20 cellular contexts compared by ENCODE assay signal in genomic region chr17:75238020-75238580, GRCh38. TPM values are rescaled to one million over a fixed set of nuclear protein-coding genes. Genes with fewer than 3 reads are reported as not detected.
DNase-seq lines count a peak whose midpoint lies in the region; ATAC-seq, FAIRE-seq and TF ChIP-seq lines count a peak whose summit lies in the region.
"Had no signal": no experiment of that assay in that cellular context is flagged by ENCODE, and none has a peak within 500 bp of the region (broad histone marks: within the 10 kb centered on the region; RNA-seq: fewer than 3 reads in every experiment).

No MANE protein-coding gene starts in this region.

- TF ChIP-seq POLR2A in HepG2 (IDR thresholded peaks at IDR 0.05; ENCODE audit: insufficient read depth in 1 of 2, low read depth in 2 of 2, low read length in 2 of 2): no peak

- POLR2A ChIA-PET in activated CD8-positive, alpha-beta T cell treated with anti-CD3 and anti-CD28 coated beads for 36 hours (lab: Charles Lee): interaction anchor here (0.7 to 6.9 kb wide), 5 partner anchors 23 to 168 kb away, joined by 3 to 50 read pairs (median 4); partner anchors contain the start of genes GGA3, MIF4GD and MRPS7
- POLR2A ChIA-PET in HepG2 (lab: Yijun Ruan, JAX): no interaction called here

- no peak overlapping the region for H3K27ac ChIP-seq in HepG2 (ENCODE audit: extremely low read length, insufficient read depth, low read length)
- H3K27ac ChIP-seq: breast epithelium, hepatocyte, transverse colon had no signal

- H3K27me3 ChIP-seq in HepG2 (ENCODE audit: control insufficient read depth in 1 of 2, insufficient read depth in 2 of 2, low read length in 2 of 2): no peaks in the 10 kb centered on the region
- H3K27me3 ChIP-seq: breast epithelium, gastroesophageal sphincter, hepatocyte, MG63, transverse colon had no signal

- peaks cover 97% of the 10 kb centered on the region for H3K36me3 Mint-ChIP-seq in activated T-cell treated with anti-CD3 and anti-CD28 coated beads, Interleukin-2, amount 50 U/mL, for 24 hours (ENCODE audit: low read depth)
- H3K36me3 Mint-ChIP-seq in activated T-cell treated with anti-CD3 and anti-CD28 coated beads, Interleukin-2, amount 50 U/mL, for 4 hours (ENCODE audit: insufficient read depth): peaks cover 41% of the 10 kb centered on the region
- H3K36me3 Mint-ChIP-seq in Calu3 (ENCODE audit: insufficient read depth, unreplicated experiment): peaks cover 74% of the 10 kb centered on the region
- peaks cover 48% of the 10 kb centered on the region for H3K36me3 Mint-ChIP-seq in activated CD8-positive, alpha-beta T cell treated with anti-CD3 and anti-CD28 coated beads for 36 hours (ENCODE audit: low read depth)

- CTCF ChIA-PET in Calu3 (lab: Charles Lee) (interaction anchor here (1.1 to 2.9 kb wide), 2 partner anchors 12 to 124 kb away, joined by 4 to 9 read pairs; no protein-coding TSS in a partner anchor), HepG2 (lab: Yijun Ruan, JAX; ENCODE audit: low intra/inter-chr PET ratio, low total read pairs) (interaction anchor here (0.7 to 1.5 kb wide), 3 partner anchors 124 to 181 kb away, joined by 3 to 22 read pairs (median 6); no protein-coding TSS in a partner anchor)
- CTCF ChIA-PET in activated CD8-positive, alpha-beta T cell treated with anti-CD3 and anti-CD28 coated beads for 36 hours (lab: Charles Lee): interaction anchor here (0.6 to 6.5 kb wide), 12 partner anchors 9 to 174 kb away, joined by 3 to 75 read pairs (median 12); partner anchors contain the start of genes GGA3 and MRPS7

- intact Hi-C loops in Calu3 (cut with micrococcal nuclease; ENCODE audit: unreplicated experiment): no loop called here
- intact Hi-C loops in activated CD8-positive, alpha-beta T cell treated with anti-CD3 and anti-CD28 coated beads for 36 hours (cut with micrococcal nuclease): no loop called here
- intact Hi-C loops in HepG2 (cut with micrococcal nuclease; ENCODE audit: unreplicated experiment): loop anchor here (5.0 kb wide), 1 partner anchor 126 kb away; no protein-coding TSS in a partner anchor

- TF ChIP-seq RAD21 in HepG2 (CRISPR knock-in tag; IDR thresholded peaks at IDR 0.05): no peak

- DNase-seq in activated T-cell treated with anti-CD3 and anti-CD28 coated beads, Interleukin-2, amount 50 U/mL, for 24 hours: no peak
- DNase-seq in activated T-cell treated with anti-CD3 and anti-CD28 coated beads, Interleukin-2, amount 50 U/mL, for 4 hours: no peak
- DNase-seq in Calu3 (no peak), HepG2 (ENCODE audit: low spot score) (no peak), cortex of kidney (lab: John Stamatoyannopoulos, UW) (no peak)
- no peak for DNase-seq in activated CD8-positive, alpha-beta T cell treated with anti-CD3 and anti-CD28 coated beads for 36 hours
- no peak for DNase-seq in central memory CD4-positive, alpha-beta T cell
- DNase-seq: DMS79, KG1, NCI-H2081 treated with DMSO at 0.1 percent for 48 hours had no signal

- no peak for TF ChIP-seq EP300 in HepG2 (IDR thresholded peaks at IDR 0.05; ENCODE audit: low read depth in 2 of 2, low read length in 2 of 2)
- no peak for TF ChIP-seq EP300 in HepG2 (CRISPR knock-in tag; IDR thresholded peaks at IDR 0.05; ENCODE audit: borderline replicate concordance)

- 92% methylated on average over 10 of the region's 11 CpGs for WGBS in HepG2 (ENCODE audit: low lambda C conversion rate)

- in situ Hi-C loops in HepG2 (cut with HindIII; ENCODE audit: extremely low pct_ligation_motif_present, low pct_unique_long_range_greater_than_20kb): no loop called here

- H3K4me1 ChIP-seq in HepG2 (ENCODE audit: insufficient read depth, low read length): no peaks in the 10 kb centered on the region
- H3K4me1 ChIP-seq: breast epithelium, HAP-1, transverse colon had no signal

- peaks cover 37% of the 10 kb centered on the region for H3K4me1 Mint-ChIP-seq in activated T-cell treated with anti-CD3 and anti-CD28 coated beads, Interleukin-2, amount 50 U/mL, for 24 hours (ENCODE audit: low read depth)
- H3K4me1 Mint-ChIP-seq in activated T-cell treated with anti-CD3 and anti-CD28 coated beads, Interleukin-2, amount 50 U/mL, for 4 hours (ENCODE audit: low read depth): peaks cover 31% of the 10 kb centered on the region
- H3K4me1 Mint-ChIP-seq in Calu3 (ENCODE audit: low read depth, unreplicated experiment): peaks cover 8% of the 10 kb centered on the region
- peaks cover 30% of the 10 kb centered on the region for H3K4me1 Mint-ChIP-seq in activated CD8-positive, alpha-beta T cell treated with anti-CD3 and anti-CD28 coated beads for 36 hours (ENCODE audit: low read depth)

- no peak overlapping the region for H3K4me2 ChIP-seq in HepG2 (ENCODE audit: low read depth, low read length)
- H3K4me2 ChIP-seq: hepatocyte had no signal

- H3K36me3 ChIP-seq in HepG2 (replicated peaks in 1 of 2; ENCODE audit: control insufficient read depth in 1 of 2, insufficient read depth in 2 of 2, low read length in 2 of 2): peaks cover 61 to 84% of the 10 kb centered on the region in 2 experiments

- no peak overlapping the region for H3K4me3 Mint-ChIP-seq in activated T-cell treated with anti-CD3 and anti-CD28 coated beads, Interleukin-2, amount 50 U/mL, for 24 hours
- no peak overlapping the region for H3K4me3 Mint-ChIP-seq in activated T-cell treated with anti-CD3 and anti-CD28 coated beads, Interleukin-2, amount 50 U/mL, for 4 hours
- no peak overlapping the region for H3K4me3 Mint-ChIP-seq in Calu3 (ENCODE audit: low read depth, unreplicated experiment)
- no peak overlapping the region for H3K4me3 Mint-ChIP-seq in activated CD8-positive, alpha-beta T cell treated with anti-CD3 and anti-CD28 coated beads for 36 hours
- H3K4me3 Mint-ChIP-seq: activated CD8-positive, alpha-beta memory T cell treated with anti-CD3 and anti-CD28 coated beads, Interleukin-2, amount 10 ng/mL, durations not matched to agents 7 days and 5 days had no signal

- TF ChIP-seq CTCF in Calu3 (IDR thresholded peaks at IDR 0.05; ENCODE audit: unreplicated experiment) (no peak), HepG2 (CRISPR knock-in tag; IDR thresholded peaks at IDR 0.05) (no peak)
- no peak for TF ChIP-seq CTCF in activated CD8-positive, alpha-beta T cell treated with anti-CD3 and anti-CD28 coated beads for 36 hours (IDR thresholded peaks at IDR 0.05)

- no peaks in the 10 kb centered on the region for H3K9me3 Mint-ChIP-seq in activated T-cell treated with anti-CD3 and anti-CD28 coated beads, Interleukin-2, amount 50 U/mL, for 24 hours
- no peaks in the 10 kb centered on the region for H3K9me3 Mint-ChIP-seq in activated T-cell treated with anti-CD3 and anti-CD28 coated beads, Interleukin-2, amount 50 U/mL, for 4 hours
- H3K9me3 Mint-ChIP-seq in Calu3 (ENCODE audit: low read depth, unreplicated experiment): no peaks in the 10 kb centered on the region
- no peaks in the 10 kb centered on the region for H3K9me3 Mint-ChIP-seq in activated CD8-positive, alpha-beta T cell treated with anti-CD3 and anti-CD28 coated beads for 36 hours
- H3K9me3 Mint-ChIP-seq: activated naive CD4-positive, alpha-beta T cell treated with anti-CD3 and anti-CD28 coated beads, Interleukin-2, amount 10 ng/mL, durations not matched to agents 7 days and 5 days; naive B cell had no signal

- H3K27ac Mint-ChIP-seq in activated T-cell treated with anti-CD3 and anti-CD28 coated beads, Interleukin-2, amount 50 U/mL, for 24 hours: peak overlapping the region; percentile 64
- H3K27ac Mint-ChIP-seq in Calu3 (ENCODE audit: unreplicated experiment): no peak overlapping the region
- peak overlapping the region; percentile 13 for H3K27ac Mint-ChIP-seq in activated CD8-positive, alpha-beta T cell treated with anti-CD3 and anti-CD28 coated beads for 36 hours

- no peaks in the 10 kb centered on the region for H3K27me3 Mint-ChIP-seq in activated T-cell treated with anti-CD3 and anti-CD28 coated beads, Interleukin-2, amount 50 U/mL, for 24 hours
- no peaks in the 10 kb centered on the region for H3K27me3 Mint-ChIP-seq in activated T-cell treated with anti-CD3 and anti-CD28 coated beads, Interleukin-2, amount 50 U/mL, for 4 hours (ENCODE audit: low read depth)
- H3K27me3 Mint-ChIP-seq in Calu3 (ENCODE audit: unreplicated experiment): no peaks in the 10 kb centered on the region
- H3K27me3 Mint-ChIP-seq in activated CD8-positive, alpha-beta T cell treated with anti-CD3 and anti-CD28 coated beads for 36 hours: no peaks in the 10 kb centered on the region
- H3K27me3 Mint-ChIP-seq: activated CD8-positive, alpha-beta memory T cell treated with anti-CD3 and anti-CD28 coated beads, Interleukin-2, amount 10 ng/mL, durations not matched to agents 7 days and 5 days; activated naive CD4-positive, alpha-beta T cell treated with anti-CD3 and anti-CD28 coated beads, Interleukin-2, amount 10 ng/mL, durations not matched to agents 7 days and 5 days; naive B cell had no signal

- no peak for FAIRE-seq in HepG2 (lab: Jason Lieb, UNC)

- H3K9me3 ChIP-seq in HepG2 (ENCODE audit: low read length): no peaks in the 10 kb centered on the region
- H3K9me3 ChIP-seq: breast epithelium, gastroesophageal sphincter, HAP-1, MG63, transverse colon had no signal

- H2AFZ ChIP-seq in HepG2 (ENCODE audit: low read length): no peak overlapping the region
- H2AFZ ChIP-seq: hepatocyte had no signal

- H3K9ac ChIP-seq in HepG2 (ENCODE audit: insufficient read depth, low read depth, low read length): no peak overlapping the region

- no peak overlapping the region for H3K4me3 ChIP-seq in HepG2 (replicated peaks in 1 of 3; ENCODE audit: insufficient read depth in 1 of 3, low read depth in 2 of 3, low read length in 3 of 3)
- H3K4me3 ChIP-seq: breast epithelium, gastroesophageal sphincter, HAP-1, hepatocyte, MG63, transverse colon had no signal

- no peaks in the 10 kb centered on the region for H3K79me2 ChIP-seq in HepG2 (ENCODE audit: insufficient read depth, low read length)
- H3K79me2 ChIP-seq: hepatocyte had no signal

- H4K20me1 ChIP-seq in HepG2 (ENCODE audit: insufficient read depth, low read length): no peaks in the 10 kb centered on the region

- TSS peak; percentile 21 for BruUV-seq in Calu3 (replicated peaks; lab: Mats Ljungman, UMichigan)
- TSS peak; percentile 36 for BruUV-seq in HepG2 (replicated peaks; lab: Mats Ljungman, UMichigan)

- no peak for ATAC-seq in activated T-cell treated with anti-CD3 and anti-CD28 coated beads, Interleukin-2, amount 50 U/mL, for 4 hours
- ATAC-seq in activated CD8-positive, alpha-beta T cell treated with anti-CD3 and anti-CD28 coated beads for 36 hours: no peak
- ATAC-seq in HepG2 (no peak), HG03460 (IDR thresholded peaks at IDR 0.05; ENCODE audit: unreplicated experiment) (no peak)

RNA-seq across cellular contexts. Expression of gene GGA3, which starts 23.3 kb away (rescaled TPM):
- total RNA-seq in activated T-cell treated with anti-CD3 and anti-CD28 coated beads, Interleukin-2, amount 50 U/mL, for 4 hours: 10 to 100 TPM; 64.2 to 80.5 (median 71.2) TPM
- total RNA-seq in Calu3 (2022) (63.1 and 64.4 TPM in 2 replicates), HepG2 (2016; rRNA removed; fragmentation: Illumina TruSeq; extraction: Trizol) (20.9 and 28.4 TPM in 2 replicates)
- total RNA-seq in activated CD8-positive, alpha-beta T cell treated with anti-CD3 and anti-CD28 coated beads for 36 hours: 10 to 100 TPM; 65.5 to 65.8 TPM
- 27.6 and 36.0 TPM in 2 replicates for total RNA-seq in HepG2 (2016; cell fraction: cytosol; rRNA removed; fragmentation: Illumina TruSeq; extraction: Trizol; ENCODE audit: low read depth)
- total RNA-seq in HepG2 (2016; cell fraction: insoluble cytoplasmic fraction; rRNA removed; fragmentation: Illumina TruSeq; extraction: Trizol): 19.3 and 27.1 TPM in 2 replicates
- total RNA-seq in HepG2 (2016; cell fraction: membrane; rRNA removed; fragmentation: Illumina TruSeq; extraction: Trizol): 16.9 and 18.9 TPM in 2 replicates
- 36.9 and 38.2 TPM in 2 replicates for total RNA-seq in HepG2 (2016; cell fraction: nucleus; rRNA removed; fragmentation: Illumina TruSeq; extraction: Trizol)
- polyA plus RNA-seq in HepG2 (2011; rRNA removed): 43.7 and 50.1 TPM in 2 replicates
- polyA plus RNA-seq in HepG2 (2011; cell fraction: cytosol; rRNA removed): 13.5 and 14.0 TPM in 2 replicates
- polyA plus RNA-seq in HepG2 (2011; cell fraction: nucleus; rRNA removed): 250 and 284 TPM in 2 replicates
- polyA plus RNA-seq in HepG2 (2012): 35.6 and 46.6 TPM in 2 replicates
- 2.6 and 2.9 TPM in 2 replicates for polyA plus RNA-seq in HepG2 (2016; cell fraction: cytosol; fragmentation: Illumina TruSeq; extraction: Trizol; ENCODE audit: low read depth)
- 14.5 and 18.7 TPM in 2 replicates for polyA plus RNA-seq in HepG2 (2016; cell fraction: insoluble cytoplasmic fraction; fragmentation: Illumina TruSeq; extraction: Trizol; ENCODE audit: low read depth)
- polyA plus RNA-seq in HepG2 (2016; cell fraction: membrane; fragmentation: Illumina TruSeq; extraction: Trizol; ENCODE audit: low read depth): 7.5 and 8.4 TPM in 2 replicates
- 131 and 138 TPM in 2 replicates for polyA plus RNA-seq in HepG2 (2016; cell fraction: nucleus; fragmentation: Illumina TruSeq; extraction: Trizol; ENCODE audit: insufficient read depth, low read depth)
- 45.8 and 47.5 TPM in 2 replicates for polyA minus RNA-seq in HepG2 (2011; rRNA and poly(A)+ RNA removed; ENCODE audit: low replicate concordance)
- 11.4 and 16.5 TPM in 2 replicates for polyA minus RNA-seq in HepG2 (2011; cell fraction: cytosol; rRNA and poly(A)+ RNA removed)
- polyA minus RNA-seq in HepG2 (2011; cell fraction: nucleus; rRNA and poly(A)+ RNA removed): 60.0 and 81.4 TPM in 2 replicates

RNA-seq across cellular contexts. Expression of gene MRPS7, which starts 23.6 kb away (rescaled TPM):
- 100 to 1,000 TPM; 131 to 167 (median 160) TPM for total RNA-seq in activated T-cell treated with anti-CD3 and anti-CD28 coated beads, Interleukin-2, amount 50 U/mL, for 4 hours
- total RNA-seq in Calu3 (2022): 62.0 and 69.7 TPM in 2 replicates
- 10 to 100 TPM; 76.3 to 80.0 TPM for total RNA-seq in activated CD8-positive, alpha-beta T cell treated with anti-CD3 and anti-CD28 coated beads for 36 hours
- 162 and 184 TPM in 2 replicates for total RNA-seq in HepG2 (2016; rRNA removed; fragmentation: Illumina TruSeq; extraction: Trizol)
- 134 and 137 TPM in 2 replicates for total RNA-seq in HepG2 (2016; cell fraction: cytosol; rRNA removed; fragmentation: Illumina TruSeq; extraction: Trizol; ENCODE audit: low read depth)
- 167 and 201 TPM in 2 replicates for total RNA-seq in HepG2 (2016; cell fraction: insoluble cytoplasmic fraction; rRNA removed; fragmentation: Illumina TruSeq; extraction: Trizol)
- total RNA-seq in HepG2 (2016; cell fraction: membrane; rRNA removed; fragmentation: Illumina TruSeq; extraction: Trizol): 80.5 and 88.4 TPM in 2 replicates
- total RNA-seq in HepG2 (2016; cell fraction: nucleus; rRNA removed; fragmentation: Illumina TruSeq; extraction: Trizol): 68.8 and 73.8 TPM in 2 replicates
- polyA plus RNA-seq in HepG2 (2011; rRNA removed): 94.2 and 97.0 TPM in 2 replicates
- 87.2 and 95.5 TPM in 2 replicates for polyA plus RNA-seq in HepG2 (2011; cell fraction: cytosol; rRNA removed)
- polyA plus RNA-seq in HepG2 (2011; cell fraction: nucleus; rRNA removed): 63.3 and 73.0 TPM in 2 replicates
- polyA plus RNA-seq in HepG2 (2012): 72.9 and 76.0 TPM in 2 replicates
- polyA plus RNA-seq in HepG2 (2016; cell fraction: cytosol; fragmentation: Illumina TruSeq; extraction: Trizol; ENCODE audit: low read depth): 45.6 and 49.3 TPM in 2 replicates
- polyA plus RNA-seq in HepG2 (2016; cell fraction: insoluble cytoplasmic fraction; fragmentation: Illumina TruSeq; extraction: Trizol; ENCODE audit: low read depth): 166 and 186 TPM in 2 replicates
- 55.3 and 55.7 TPM in 2 replicates for polyA plus RNA-seq in HepG2 (2016; cell fraction: membrane; fragmentation: Illumina TruSeq; extraction: Trizol; ENCODE audit: low read depth)
- 89.9 and 111 TPM in 2 replicates for polyA plus RNA-seq in HepG2 (2016; cell fraction: nucleus; fragmentation: Illumina TruSeq; extraction: Trizol; ENCODE audit: insufficient read depth, low read depth)
- polyA minus RNA-seq in HepG2 (2011; rRNA and poly(A)+ RNA removed; ENCODE audit: low replicate concordance): 59.7 and 76.4 TPM in 2 replicates
- 39.8 and 44.1 TPM in 2 replicates for polyA minus RNA-seq in HepG2 (2011; cell fraction: cytosol; rRNA and poly(A)+ RNA removed)
- 72.5 and 79.3 TPM in 2 replicates for polyA minus RNA-seq in HepG2 (2011; cell fraction: nucleus; rRNA and poly(A)+ RNA removed)

RNA-seq across cellular contexts. Expression of gene NUP85, which starts 32.6 kb away (rescaled TPM):
- 100 to 1,000 TPM; 115 to 137 (median 125) TPM for total RNA-seq in activated T-cell treated with anti-CD3 and anti-CD28 coated beads, Interleukin-2, amount 50 U/mL, for 4 hours
- 116 and 117 TPM in 2 replicates for total RNA-seq in Calu3 (2022)
- 100 to 1,000 TPM; 108 to 116 TPM for total RNA-seq in activated CD8-positive, alpha-beta T cell treated with anti-CD3 and anti-CD28 coated beads for 36 hours
- total RNA-seq in HepG2 (2016; rRNA removed; fragmentation: Illumina TruSeq; extraction: Trizol): 122 and 124 TPM in 2 replicates
- total RNA-seq in HepG2 (2016; cell fraction: cytosol; rRNA removed; fragmentation: Illumina TruSeq; extraction: Trizol; ENCODE audit: low read depth): 32.8 and 35.7 TPM in 2 replicates
- total RNA-seq in HepG2 (2016; cell fraction: insoluble cytoplasmic fraction; rRNA removed; fragmentation: Illumina TruSeq; extraction: Trizol): 119 and 122 TPM in 2 replicates
- total RNA-seq in HepG2 (2016; cell fraction: membrane; rRNA removed; fragmentation: Illumina TruSeq; extraction: Trizol): 28.2 and 37.8 TPM in 2 replicates
- total RNA-seq in HepG2 (2016; cell fraction: nucleus; rRNA removed; fragmentation: Illumina TruSeq; extraction: Trizol): 112 and 113 TPM in 2 replicates
- 79.4 and 89.1 TPM in 2 replicates for polyA plus RNA-seq in HepG2 (2011; rRNA removed)
- polyA plus RNA-seq in HepG2 (2011; cell fraction: cytosol; rRNA removed): 64.8 and 78.3 TPM in 2 replicates
- polyA plus RNA-seq in HepG2 (2011; cell fraction: nucleus; rRNA removed): 303 and 416 TPM in 2 replicates
- polyA plus RNA-seq in HepG2 (2012): 34.4 and 62.5 TPM in 2 replicates
- polyA plus RNA-seq in HepG2 (2016; cell fraction: cytosol; fragmentation: Illumina TruSeq; extraction: Trizol; ENCODE audit: low read depth): 17.2 and 18.1 TPM in 2 replicates
- polyA plus RNA-seq in HepG2 (2016; cell fraction: insoluble cytoplasmic fraction; fragmentation: Illumina TruSeq; extraction: Trizol; ENCODE audit: low read depth): 81.2 and 85.9 TPM in 2 replicates
- 16.9 and 17.7 TPM in 2 replicates for polyA plus RNA-seq in HepG2 (2016; cell fraction: membrane; fragmentation: Illumina TruSeq; extraction: Trizol; ENCODE audit: low read depth)
- polyA plus RNA-seq in HepG2 (2016; cell fraction: nucleus; fragmentation: Illumina TruSeq; extraction: Trizol; ENCODE audit: insufficient read depth, low read depth): 226 and 250 TPM in 2 replicates
- polyA minus RNA-seq in HepG2 (2011; rRNA and poly(A)+ RNA removed; ENCODE audit: low replicate concordance): 91.6 and 267 TPM in 2 replicates
- 23.6 and 24.5 TPM in 2 replicates for polyA minus RNA-seq in HepG2 (2011; cell fraction: cytosol; rRNA and poly(A)+ RNA removed)
- polyA minus RNA-seq in HepG2 (2011; cell fraction: nucleus; rRNA and poly(A)+ RNA removed): 69.2 and 70.3 TPM in 2 replicates

RNA-seq across cellular contexts. Expression of gene MIF4GD, which starts 32.9 kb away (rescaled TPM):
- total RNA-seq in activated T-cell treated with anti-CD3 and anti-CD28 coated beads, Interleukin-2, amount 50 U/mL, for 4 hours: 10 to 100 TPM; 35.4 to 39.8 (median 38.4) TPM
- total RNA-seq in Calu3 (2022) (25.7 and 29.5 TPM in 2 replicates), HepG2 (2016; rRNA removed; fragmentation: Illumina TruSeq; extraction: Trizol) (12.4 and 14.0 TPM in 2 replicates)
- 10 to 100 TPM; 42.4 to 43.8 TPM for total RNA-seq in activated CD8-positive, alpha-beta T cell treated with anti-CD3 and anti-CD28 coated beads for 36 hours
- 14.9 and 19.4 TPM in 2 replicates for total RNA-seq in HepG2 (2016; cell fraction: cytosol; rRNA removed; fragmentation: Illumina TruSeq; extraction: Trizol; ENCODE audit: low read depth)
- 12.4 and 12.8 TPM in 2 replicates for total RNA-seq in HepG2 (2016; cell fraction: insoluble cytoplasmic fraction; rRNA removed; fragmentation: Illumina TruSeq; extraction: Trizol)
- total RNA-seq in HepG2 (2016; cell fraction: membrane; rRNA removed; fragmentation: Illumina TruSeq; extraction: Trizol): 20.2 and 27.4 TPM in 2 replicates
- 7.5 and 8.5 TPM in 2 replicates for total RNA-seq in HepG2 (2016; cell fraction: nucleus; rRNA removed; fragmentation: Illumina TruSeq; extraction: Trizol)
- polyA plus RNA-seq in HepG2 (2011; rRNA removed): 28.0 and 28.5 TPM in 2 replicates
- polyA plus RNA-seq in HepG2 (2011; cell fraction: cytosol; rRNA removed): 30.7 and 36.9 TPM in 2 replicates
- polyA plus RNA-seq in HepG2 (2011; cell fraction: nucleus; rRNA removed): 22.5 and 28.6 TPM in 2 replicates
- 16.1 and 23.1 TPM in 2 replicates for polyA plus RNA-seq in HepG2 (2012)
- polyA plus RNA-seq in HepG2 (2016; cell fraction: cytosol; fragmentation: Illumina TruSeq; extraction: Trizol; ENCODE audit: low read depth): 24.3 and 26.9 TPM in 2 replicates
- 14.3 and 16.3 TPM in 2 replicates for polyA plus RNA-seq in HepG2 (2016; cell fraction: insoluble cytoplasmic fraction; fragmentation: Illumina TruSeq; extraction: Trizol; ENCODE audit: low read depth)
- 22.6 and 27.4 TPM in 2 replicates for polyA plus RNA-seq in HepG2 (2016; cell fraction: membrane; fragmentation: Illumina TruSeq; extraction: Trizol; ENCODE audit: low read depth)
- polyA plus RNA-seq in HepG2 (2016; cell fraction: nucleus; fragmentation: Illumina TruSeq; extraction: Trizol; ENCODE audit: insufficient read depth, low read depth): 16.3 and 18.0 TPM in 2 replicates
- 36.9 and 56.1 TPM in 2 replicates for polyA minus RNA-seq in HepG2 (2011; rRNA and poly(A)+ RNA removed; ENCODE audit: low replicate concordance)
- 8.3 and 10.2 TPM in 2 replicates for polyA minus RNA-seq in HepG2 (2011; cell fraction: cytosol; rRNA and poly(A)+ RNA removed)
- polyA minus RNA-seq in HepG2 (2011; cell fraction: nucleus; rRNA and poly(A)+ RNA removed): 6.3 and 6.7 TPM in 2 replicates

RNA-seq across cellular contexts. Expression of gene SLC25A19, which starts 51.1 kb away (rescaled TPM):
- total RNA-seq in activated T-cell treated with anti-CD3 and anti-CD28 coated beads, Interleukin-2, amount 50 U/mL, for 4 hours: 100 to 1,000 TPM; 111 to 140 (median 134) TPM
- total RNA-seq in Calu3 (2022) (26.7 and 26.8 TPM in 2 replicates), HepG2 (2016; rRNA removed; fragmentation: Illumina TruSeq; extraction: Trizol) (41.4 and 42.2 TPM in 2 replicates)
- total RNA-seq in activated CD8-positive, alpha-beta T cell treated with anti-CD3 and anti-CD28 coated beads for 36 hours: 10 to 100 TPM; 55.1 to 55.2 TPM
- total RNA-seq in HepG2 (2016; cell fraction: cytosol; rRNA removed; fragmentation: Illumina TruSeq; extraction: Trizol; ENCODE audit: low read depth): 27.2 and 31.3 TPM in 2 replicates
- total RNA-seq in HepG2 (2016; cell fraction: insoluble cytoplasmic fraction; rRNA removed; fragmentation: Illumina TruSeq; extraction: Trizol): 37.5 and 41.8 TPM in 2 replicates
- total RNA-seq in HepG2 (2016; cell fraction: membrane; rRNA removed; fragmentation: Illumina TruSeq; extraction: Trizol): 45.2 and 53.1 TPM in 2 replicates
- total RNA-seq in HepG2 (2016; cell fraction: nucleus; rRNA removed; fragmentation: Illumina TruSeq; extraction: Trizol): 24.9 and 25.1 TPM in 2 replicates
- 24.4 and 27.7 TPM in 2 replicates for polyA plus RNA-seq in HepG2 (2011; rRNA removed)
- 26.0 and 29.6 TPM in 2 replicates for polyA plus RNA-seq in HepG2 (2011; cell fraction: cytosol; rRNA removed)
- 33.6 and 35.5 TPM in 2 replicates for polyA plus RNA-seq in HepG2 (2011; cell fraction: nucleus; rRNA removed)
- 16.6 and 24.7 TPM in 2 replicates for polyA plus RNA-seq in HepG2 (2012)
- polyA plus RNA-seq in HepG2 (2016; cell fraction: cytosol; fragmentation: Illumina TruSeq; extraction: Trizol; ENCODE audit: low read depth): 24.2 and 31.6 TPM in 2 replicates
- 47.0 and 51.5 TPM in 2 replicates for polyA plus RNA-seq in HepG2 (2016; cell fraction: insoluble cytoplasmic fraction; fragmentation: Illumina TruSeq; extraction: Trizol; ENCODE audit: low read depth)
- 34.4 and 46.3 TPM in 2 replicates for polyA plus RNA-seq in HepG2 (2016; cell fraction: membrane; fragmentation: Illumina TruSeq; extraction: Trizol; ENCODE audit: low read depth)
- 42.3 and 47.3 TPM in 2 replicates for polyA plus RNA-seq in HepG2 (2016; cell fraction: nucleus; fragmentation: Illumina TruSeq; extraction: Trizol; ENCODE audit: insufficient read depth, low read depth)
- 17.3 and 57.6 TPM in 2 replicates for polyA minus RNA-seq in HepG2 (2011; rRNA and poly(A)+ RNA removed; ENCODE audit: low replicate concordance)
- 9.2 and 11.1 TPM in 2 replicates for polyA minus RNA-seq in HepG2 (2011; cell fraction: cytosol; rRNA and poly(A)+ RNA removed)
- 14.4 and 14.5 TPM in 2 replicates for polyA minus RNA-seq in HepG2 (2011; cell fraction: nucleus; rRNA and poly(A)+ RNA removed)
